12 cellular contexts compared by ENCODE assay signal in genomic region chr4:138192113-138192512, GRCh38. TPM values are rescaled to one million over a fixed set of nuclear protein-coding genes. Genes with fewer than 3 reads are reported as not detected.
A peak's percentile ranks its signal among the peaks of the same experiment; 100 is the strongest.
DNase-seq lines count a peak whose midpoint lies in the region; ATAC-seq, FAIRE-seq and TF ChIP-seq lines count a peak whose summit lies in the region.
"Had no signal": no experiment of that assay in that cellular context is flagged by ENCODE, and none has a peak within 500 bp of the region (broad histone marks: within the 10 kb centered on the region; RNA-seq: fewer than 3 reads in every experiment).

No MANE protein-coding gene starts in this region.

- FAIRE-seq in GM12878 (lab: Jason Lieb, UNC), result no peak

- POLR2A ChIA-PET in BJ (lab: Charles Lee), result no interaction called here
- POLR2A ChIA-PET in GM12878 (lab: Charles Lee), result interaction anchor here (0.6 to 1.7 kb wide), 6 partner anchors 8 to 215 kb away, joined by 3 to 20 read pairs (median 4); partner anchors contain the start of gene SLC7A11

- SMC1A ChIA-PET in GM12878 (lab: Charles Lee; ENCODE audit: uncharacterized antibody, unreplicated experiment), result interaction anchor here (0.7 to 6.4 kb wide), 20 partner anchors 8 to 488 kb away, joined by 3 to 71 read pairs (median 4); partner anchors contain the start of gene SLC7A11

- 52% methylated on average over 2 of the region's 2 CpGs for WGBS in GM12878 (ENCODE audit: insufficient coverage, insufficient replicate concordance, low lambda C conversion rate, missing lambda C conversion rate)
- 86 to 88% methylated on average over 2 of the region's 2 CpGs for WGBS in upper lobe of left lung, 2 donors

- peak; percentile 47 for ATAC-seq in GM18907 (IDR thresholded peaks at IDR 0.05; ENCODE audit: unreplicated experiment)
- peak; percentile 83 for ATAC-seq in GM12878
- ATAC-seq in upper lobe of left lung (ENCODE audit: low FRiP score in 2 of 2), result no peak

- no peak overlapping the region for H3K9ac ChIP-seq in GM12878 (ENCODE audit: control insufficient read depth, insufficient read depth, low read length)
- H3K9ac ChIP-seq: BLaER1 had no signal

- no peak for TF ChIP-seq RAD21 in GM12878 (IDR thresholded peaks at IDR 0.05; ENCODE audit: insufficient read depth, low read depth, low read length)

- DNase-seq in BJ (ENCODE audit: low read depth) (peak; percentile 4), HS-5 (ENCODE audit: low read depth) (peak; percentile 11), GM12878 (ENCODE audit: low read depth, low spot score) (no peak), head of caudate nucleus (no peak), cerebellum (ENCODE audit: low spot score) (no peak), NCI-H526 (lab: John Stamatoyannopoulos, UW) (no peak), upper lobe of left lung (no peak)
- DNase-seq: activated naive CD4-positive, alpha-beta T cell treated with anti-CD3 and anti-CD28 coated beads, Interleukin-2, amount 50 U/mL, for 16 hours; glutamatergic neuron; NCI-H1694 treated with DMSO at 0.1 percent for 48 hours had no signal

- TF ChIP-seq EP300 in GM12878 (IDR thresholded peaks at IDR 0.05; ENCODE audit: borderline replicate concordance in 1 of 2, control insufficient read depth in 1 of 2, low read depth in 2 of 2, low read length in 2 of 2), result peak; percentile 81 to 89
- TF ChIP-seq EP300 in upper lobe of left lung (IDR thresholded peaks at IDR 0.05), result no peak

- H3K4me2 ChIP-seq in GM12878 (ENCODE audit: control insufficient read depth, insufficient read depth), result no peak overlapping the region
- H3K4me2 ChIP-seq: BLaER1 had no signal

- intact Hi-C loops in GM12878 (cut with micrococcal nuclease; ENCODE audit: unreplicated experiment), result loop anchor here (5.0 kb wide), 4 partner anchors 150 to 490 kb away; no protein-coding TSS in a partner anchor
- intact Hi-C loops in head of caudate nucleus (cut with DNase I), result no loop called here

- H3K9me3 ChIP-seq in GM12878 (replicated peaks; ENCODE audit: control insufficient read depth, insufficient read depth, low read length) (no peaks in the 10 kb centered on the region), upper lobe of left lung (no peaks in the 10 kb centered on the region)
- H3K9me3 ChIP-seq: BLaER1 had no signal

- RAD21 ChIA-PET in GM12878 (lab: Charles Lee; ENCODE audit: unreplicated experiment), result interaction anchor here (0.6 to 2.9 kb wide), 12 partner anchors 8 to 541 kb away, joined by 3 to 25 read pairs (median 6); partner anchors contain the start of gene SLC7A11

- in situ Hi-C loops in GM12878 (cut with MboI), result no loop called here

- TF ChIP-seq POLR2A in GM12878 (IDR thresholded peaks at IDR 0.05; ENCODE audit: low read depth, low read length) (no peak), upper lobe of left lung (IDR thresholded peaks at IDR 0.05) (no peak)

- H3K36me3 ChIP-seq in BJ (ENCODE audit: control insufficient read depth, insufficient read depth, low read length) (peaks cover 2% of the 10 kb centered on the region), GM12878 (ENCODE audit: control insufficient read depth in 2 of 2, insufficient read depth in 2 of 2, low read length in 1 of 2) (no peaks in the 10 kb centered on the region; a peak in 1 of 4 replicates), upper lobe of left lung (no peaks in the 10 kb centered on the region)
- H3K36me3 ChIP-seq: BLaER1 had no signal

- H4K20me1 ChIP-seq in GM12878 (ENCODE audit: control insufficient read depth, insufficient read depth), result no peaks in the 10 kb centered on the region
- H4K20me1 ChIP-seq: BLaER1 had no signal

- CTCF ChIA-PET in BJ (lab: Yijun Ruan, JAX), result interaction anchor here (0.8 to 1.2 kb wide), 3 partner anchors 9 to 666 kb away, joined by 3 to 8 read pairs (median 3); no protein-coding TSS in a partner anchor
- CTCF ChIA-PET in GM12878 (lab: Yijun Ruan, JAX), result interaction anchor here (1.1 to 1.8 kb wide), 5 partner anchors 8 to 50 kb away, joined by 3 to 6 read pairs (median 5); partner anchors contain the start of gene SLC7A11

- no peak overlapping the region; the same call in 1 of the 2 replicates for H2AFZ ChIP-seq in GM12878 (ENCODE audit: control insufficient read depth, low read depth, low read length)

- H3K27me3 ChIP-seq in BJ (ENCODE audit: control insufficient read depth, insufficient read depth, low read length), result no peaks in the 10 kb centered on the region
- no peaks in the 10 kb centered on the region for H3K27me3 ChIP-seq in GM12878 (replicated peaks in 1 of 2; ENCODE audit: control insufficient read depth in 2 of 2, insufficient read depth in 2 of 2, low read length in 1 of 2)
- H3K27me3 ChIP-seq in upper lobe of left lung, result no peaks in the 10 kb centered on the region
- H3K27me3 ChIP-seq: BLaER1 had no signal

- peaks cover 22% of the 10 kb centered on the region for H3K4me1 ChIP-seq in GM12878 (ENCODE audit: control insufficient read depth, insufficient read depth, low read length)
- H3K4me1 ChIP-seq in upper lobe of left lung, result no peaks in the 10 kb centered on the region

- H3K79me2 ChIP-seq in GM12878 (ENCODE audit: control insufficient read depth, insufficient read depth, low read length), result no peaks in the 10 kb centered on the region

- TF ChIP-seq CTCF in BJ (IDR thresholded peaks at IDR 0.05; ENCODE audit: insufficient read depth, low read depth, low read length) (no peak), GM12878 (IDR thresholded peaks at IDR 0.05 in 2 of 3, conservative IDR thresholded peaks at IDR 0.05 in 1 of 3; ENCODE audit: control insufficient read depth in 2 of 3, extremely low read depth in 1 of 3, insufficient read depth in 1 of 3, low read depth in 3 of 3, low read length in 3 of 3) (no peak), upper lobe of left lung (IDR thresholded peaks at IDR 0.05) (no peak)

- BruUV-seq in GM12878 (replicated peaks; lab: Mats Ljungman, UMichigan), result no TSS peak

- no peak overlapping the region for H3K4me3 ChIP-seq in BJ (ENCODE audit: low read depth, low read length)
- no peak overlapping the region for H3K4me3 ChIP-seq in GM12878
- H3K4me3 ChIP-seq in upper lobe of left lung, result no peak overlapping the region
- H3K4me3 ChIP-seq: BLaER1 had no signal

- H3K27ac ChIP-seq in GM12878 (ENCODE audit: control insufficient read depth, insufficient read depth) (0 out of 2 replicates have a peak overlapping the region, but pooled peaks have one; percentile 11), upper lobe of left lung (no peak overlapping the region)
- H3K27ac ChIP-seq: BLaER1 had no signal

TF ChIP-seq in GM12878, 131 proteins besides CTCF, POLR2A, EP300 and RAD21 (continues in another document):
- TF ChIP-seq MLLT1 (IDR thresholded peaks at IDR 0.05) (peak; percentile 29; the same call in 1 of the 2 replicates), IKZF2 (IDR thresholded peaks at IDR 0.05) (peak in 1 of 2 experiments; percentile 56; a peak in 2 of 4 replicates), TCF7 (IDR thresholded peaks at IDR 0.05; ENCODE audit: borderline replicate concordance) (0 out of 2 replicates have a peak, but pooled peaks have one; percentile 50), MTA3 (IDR thresholded peaks at IDR 0.05; ENCODE audit: borderline replicate concordance, low read length) (no peak), IRF4 (IDR thresholded peaks at IDR 0.05; ENCODE audit: low read depth, low read length) (peak; percentile 57; the same call in 1 of the 2 replicates), SUZ12 (IDR thresholded peaks at IDR 0.05; ENCODE audit: unreplicated experiment) (no peak)

RNA-seq across cellular contexts. Expression of gene SLC7A11, which starts 50.0 kb away (rescaled TPM):
- 27.5 and 52.4 TPM in 2 replicates for polyA plus RNA-seq in BJ (2011; rRNA removed)
- polyA minus RNA-seq in BJ (2011; rRNA and poly(A)+ RNA removed), result 64.9 and 67.6 TPM in 2 replicates
- total RNA-seq in GM12878 (2013; cell fraction: nucleolus; rRNA removed), result 62.0 and 64.1 TPM in 2 replicates
- 5.9 and 7.4 TPM in 2 replicates for total RNA-seq in GM12878 (2014; rRNA removed)
- total RNA-seq in GM12878 (2014; rRNA removed; fragmentation: Illumina TruSeq; extraction: Trizol), result 7.0 and 7.6 TPM in 2 replicates
- total RNA-seq in GM12878 (2021), result 3.6 and 4.0 TPM in 2 replicates
- 2.2 TPM for polyA plus RNA-seq in GM12878 (2011; ENCODE audit: low read depth)
- polyA plus RNA-seq in GM12878 (2011; rRNA removed), result 9.8 and 18.1 TPM in 2 replicates
- polyA plus RNA-seq in GM12878 (2011; cell fraction: cytosol; rRNA removed), result 2.5 and 4.2 TPM in 2 replicates
- 9.5 and 9.8 TPM in 2 replicates for polyA plus RNA-seq in GM12878 (2011; cell fraction: nucleus; rRNA removed)
- 3.6 TPM in 2 replicates for polyA plus RNA-seq in GM12878 (2012)
- polyA plus RNA-seq in GM12878 (2014; fragmentation: Illumina TruSeq; extraction: Trizol), result 5.7 and 8.0 TPM in 2 replicates
- polyA plus RNA-seq in GM12878 (2014; fragmentation: Nextera tagmentation; extraction: Ambion mirVana), result 1 to 10 TPM; 1.6 to 2.2 TPM
- polyA plus RNA-seq in GM12878 (2014; rRNA removed), result 2.4 and 3.4 TPM in 2 replicates
- polyA plus RNA-seq in GM12878 (2016; fragmentation: Nextera tagmentation; extraction: Ambion mirVana), result 1 to 10 TPM; 1.8 to 2.2 TPM
- polyA minus RNA-seq in GM12878 (2011; rRNA and poly(A)+ RNA removed), result 14.2 and 17.4 TPM in 2 replicates
- polyA minus RNA-seq in GM12878 (2011; cell fraction: cytosol; rRNA and poly(A)+ RNA removed), result 4.3 and 6.9 TPM in 2 replicates
- polyA minus RNA-seq in GM12878 (2011; cell fraction: nucleus; rRNA and poly(A)+ RNA removed), result 12.0 and 13.6 TPM in 2 replicates
- 30.0 TPM for total RNA-seq in cerebellum
- 1 to 10 TPM in 5 of 6 donors, under 1 TPM in 1; 0.77 to 9.6 (median 2.1) TPM for total RNA-seq in upper lobe of left lung

Comparison
In these comparisons a context has a peak if more than half of its experiments do, and no peak if none do; other contexts are left out.
1. DNase-seq: peak in BJ (single experiment) and HS-5 (single experiment); none in GM12878 (single experiment), head of caudate nucleus (0 of 42), cerebellum (single experiment), NCI-H526 (0 of 2) and upper lobe of left lung (0 of 2).
2. ATAC-seq: peak in GM18907 (single experiment) and GM12878 (single experiment); none in upper lobe of left lung (0 of 2).